ENCODE assay signal across 21 cellular contexts in genomic region chr12:13022737-13023370, GRCh38.
"Had no signal": no experiment of that assay in that cellular context is flagged by ENCODE, and none has a peak within 500 bp of the region (broad histone marks: within the 10 kb centered on the region; RNA-seq: fewer than 3 reads in every experiment).

No MANE protein-coding gene starts in this region.

- H2AFZ ChIP-seq: hepatocyte had no signal

- H3K27ac ChIP-seq: brain microvascular endothelial cell, esophagus muscularis mucosa, foreskin keratinocyte, hepatocyte, thyroid gland had no signal

- FAIRE-seq: endothelial cell of umbilical vein, islet of Langerhans, TTC549 had no signal

- DNase-seq: activated CD4-positive, alpha-beta T cell treated with anti-CD3 and anti-CD28 coated beads, Interleukin-2, amount 10 ng/mL, durations not matched to agents 24 days and 14 days; activated CD8-positive, alpha-beta memory T cell treated with anti-CD3 and anti-CD28 coated beads, Interleukin-2, amount 50 U/mL, for 4 hours; activated CD8-positive, alpha-beta T cell treated with anti-CD3 and anti-CD28 coated beads, Interleukin-2, amount 10 ng/mL, durations not matched to agents 7 days and 5 days; activated naive CD4-positive, alpha-beta T cell treated with anti-CD3 and anti-CD28 coated beads for 36 hours; activated T-cell treated with anti-CD3 and anti-CD28 coated beads, Interleukin-2, amount 50 U/mL, for 4 hours; aorta; brain microvascular endothelial cell; cerebellar nuclear complex; effector CD8-positive, alpha-beta T cell; foreskin keratinocyte; left cardiac atrium; nucleus accumbens; stimulated activated CD4-positive, alpha-beta T cell treated with anti-CD3 and anti-CD28 coated beads, Interleukin-2, amount 100 ng/mL, for 24 hours; stimulated activated naive CD4-positive, alpha-beta T cell treated with Interleukin-2 at 50 U/mL for 16 hours; thyroid gland had no signal

- H3K4me3 ChIP-seq: esophagus muscularis mucosa, hepatocyte, thyroid gland had no signal

- H3K9me3 ChIP-seq: esophagus muscularis mucosa, thyroid gland had no signal

- H3K27me3 ChIP-seq: brain microvascular endothelial cell, esophagus muscularis mucosa, foreskin keratinocyte, thyroid gland had no signal

- H3K79me2 ChIP-seq: hepatocyte had no signal

- H3K36me3 ChIP-seq: brain microvascular endothelial cell, esophagus muscularis mucosa, thyroid gland had no signal

- H3K4me1 ChIP-seq: foreskin keratinocyte had no signal

- H3K4me2 ChIP-seq: hepatocyte had no signal

- ATAC-seq: activated CD8-positive, alpha-beta T cell treated with anti-CD3 and anti-CD28 coated beads, Interleukin-2, amount 10 ng/mL, durations not matched to agents 7 days and 5 days; activated T-cell treated with anti-CD3 and anti-CD28 coated beads, Interleukin-2, amount 50 U/mL, for 4 hours; foreskin keratinocyte; natural killer cell treated with Interleukin-12 subunit alpha and Interleukin-12 subunit beta and Interleukin-15 and Interleukin-18, amount 100 ng/mL, for 72 hours had no signal
